11 cellular contexts compared by ENCODE assay signal in genomic region chr6:16278048-16278724, GRCh38. TPM values are rescaled to one million over a fixed set of nuclear protein-coding genes. Genes with fewer than 3 reads are reported as not detected.
DNase-seq lines count a peak whose midpoint lies in the region; ATAC-seq, FAIRE-seq and TF ChIP-seq lines count a peak whose summit lies in the region.
"Had no signal": no experiment of that assay in that cellular context is flagged by ENCODE, and none has a peak within 500 bp of the region (broad histone marks: within the 10 kb centered on the region; RNA-seq: fewer than 3 reads in every experiment).

No MANE protein-coding gene starts in this region.

- peak overlapping the region; percentile 76 to 79 for H3K27ac ChIP-seq in ascending aorta
- no peak overlapping the region for H3K27ac ChIP-seq in keratinocyte (ENCODE audit: control insufficient read depth, insufficient read depth, low read length)
- H3K27ac ChIP-seq in testis = peak overlapping the region; percentile 6 to 56

- H3K4me2 ChIP-seq in keratinocyte (ENCODE audit: control insufficient read depth, extremely low read depth, insufficient read depth, low read depth, low read length) = peak overlapping the region; percentile 74

- ATAC-seq in GM21381 (IDR thresholded peaks at IDR 0.05; ENCODE audit: unreplicated experiment) = no peak

- intact Hi-C loops in ascending aorta (cut with DNase I) (loop anchor here (10.0 kb wide), 1 partner anchor 143 kb away; no protein-coding TSS in a partner anchor), testis (cut with DNase I; ENCODE audit: low total_unique reads) (no loop called here)

- dilution Hi-C loops in keratinocyte (cut with MboI; ENCODE audit: extremely low pct_ligation_motif_present, low sequenced_read_pairs) = no loop called here

- no peak for TF ChIP-seq POLR2A in testis (IDR thresholded peaks at IDR 0.05)

- H3K9me1 ChIP-seq in keratinocyte (ENCODE audit: control insufficient read depth, extremely low read depth, insufficient read depth, low read length) = no peaks in the 10 kb centered on the region

- DNase-seq in LHCN-M2 (ENCODE audit: low read depth) = peak; percentile 49
- DNase-seq in ascending aorta (ENCODE audit: low spot score in 2 of 2) = no peak
- no peak for DNase-seq in keratinocyte (ENCODE audit: low read depth, low spot score)
- DNase-seq in testis = no peak
- no peak for DNase-seq in AG20443 (ENCODE audit: low spot score)
- DNase-seq in COR-L47 (lab: John Stamatoyannopoulos, UW) = no peak
- DNase-seq: activated CD4-positive, alpha-beta T cell treated with anti-CD3 and anti-CD28 coated beads, Interleukin-2, amount 10 ng/mL, durations not matched to agents 7 days and 5 days; NCI-H2081 treated with DMSO at 0.1 percent for 48 hours; stimulated activated naive CD4-positive, alpha-beta T cell treated with Interleukin-2 at 50 U/mL for 16 hours had no signal

- TF ChIP-seq CTCF in ascending aorta (IDR thresholded peaks at IDR 0.05) (no peak), keratinocyte (optimal IDR thresholded peaks at IDR 0.05 in 1 of 3, IDR thresholded peaks at IDR 0.05 in 1 of 3, conservative IDR thresholded peaks at IDR 0.05 in 1 of 3; ENCODE audit: extremely low read depth in 1 of 3, insufficient read depth in 2 of 3, low read length in 3 of 3) (no peak), testis (IDR thresholded peaks at IDR 0.05) (no peak)

- H3K79me2 ChIP-seq in keratinocyte (ENCODE audit: control insufficient read depth, insufficient read depth, low read length) = no peaks in the 10 kb centered on the region

- no peaks in the 10 kb centered on the region for H4K20me1 ChIP-seq in keratinocyte (ENCODE audit: control insufficient read depth, extremely low read depth, insufficient read depth, low read length)

- H3K4me3 ChIP-seq in ascending aorta = peak overlapping the region in 1 of 2 donors; percentile 31
- no peak overlapping the region for H3K4me3 ChIP-seq in keratinocyte (ENCODE audit: control insufficient read depth in 2 of 3, extremely low read depth in 1 of 3, insufficient read depth in 2 of 3, low read depth in 1 of 3, low read length in 3 of 3)
- no peak overlapping the region for H3K4me3 ChIP-seq in testis
- H3K4me3 ChIP-seq: HAP-1 had no signal

- no peak overlapping the region for H2AFZ ChIP-seq in keratinocyte (ENCODE audit: control insufficient read depth, low read length)

- H3K36me3 ChIP-seq in ascending aorta (peaks cover 4 to 23% of the 10 kb centered on the region in 2 donors), keratinocyte (ENCODE audit: control insufficient read depth in 2 of 2, extremely low read depth in 1 of 2, insufficient read depth in 2 of 2, low read length in 2 of 2) (no peaks in the 10 kb centered on the region), testis (ENCODE audit: low read depth, missing control alignments) (no peaks in the 10 kb centered on the region)
- H3K36me3 ChIP-seq: HAP-1 had no signal

- H3K4me1 ChIP-seq in ascending aorta (peaks cover 5 to 14% of the 10 kb centered on the region in 2 donors), keratinocyte (ENCODE audit: control insufficient read depth, extremely low read depth, insufficient read depth, low read length) (peaks cover 15% of the 10 kb centered on the region), testis (peaks cover 5% of the 10 kb centered on the region)

- FAIRE-seq in keratinocyte (lab: Jason Lieb, UNC) = no peak

- 71 to 79% methylated on average over 10 of the region's 10 CpGs for WGBS in testis, 2 donors

- H3K9ac ChIP-seq in keratinocyte (ENCODE audit: control insufficient read depth, extremely low read depth, insufficient read depth, low read length) = no peak overlapping the region

- H3K27me3 ChIP-seq in ascending aorta (no peaks in the 10 kb centered on the region), keratinocyte (ENCODE audit: control insufficient read depth, extremely low read depth, insufficient read depth, low read length) (no peaks in the 10 kb centered on the region), testis (no peaks in the 10 kb centered on the region)

- H3K9me3 ChIP-seq in ascending aorta (no peaks in the 10 kb centered on the region), keratinocyte (ENCODE audit: control insufficient read depth, low read depth, low read length) (no peaks in the 10 kb centered on the region), testis (no peaks in the 10 kb centered on the region)
- H3K9me3 ChIP-seq: HAP-1 had no signal

RNA-seq across cellular contexts. Expression of gene GMPR, which starts 39.8 kb away (rescaled TPM):
- total RNA-seq in LHCN-M2 (2014; rRNA removed) (4.9 and 6.0 TPM in 2 replicates), ascending aorta (18.4 TPM), testis (100 to 1,000 TPM; 164 to 215 TPM)
- 11.8 TPM for polyA plus RNA-seq in LHCN-M2 (2012)
- polyA plus RNA-seq in keratinocyte (0.32 to 0.88 TPM (median 0.50 TPM) in 3 replicates), testis (ENCODE audit: insufficient read depth, low read depth, low replicate concordance) (121 TPM)
- not detected for polyA plus RNA-seq in keratinocyte (2011; ENCODE audit: low read depth)
- polyA plus RNA-seq in keratinocyte (2011; cell fraction: cytosol; rRNA removed) = 0.39 and 0.45 TPM in 2 replicates
- 0.47 TPM in 1 of 2 replicates, not detected in the other for polyA plus RNA-seq in keratinocyte (2011; cell fraction: nucleus; rRNA removed)
- 0.34 and 0.45 TPM in 2 replicates for polyA plus RNA-seq in keratinocyte (2012; ENCODE audit: low replicate concordance)
- 0.70 to 1.4 TPM (median 1.1 TPM) in 3 replicates for polyA minus RNA-seq in keratinocyte
- polyA minus RNA-seq in keratinocyte (2011; cell fraction: cytosol; rRNA and poly(A)+ RNA removed) = not detected
- 0.53 TPM in 1 of 2 replicates, not detected in the other for polyA minus RNA-seq in keratinocyte (2011; cell fraction: nucleus; rRNA and poly(A)+ RNA removed)
